ENCODE assay signal across 19 cellular contexts in the genomic region with DNA sequence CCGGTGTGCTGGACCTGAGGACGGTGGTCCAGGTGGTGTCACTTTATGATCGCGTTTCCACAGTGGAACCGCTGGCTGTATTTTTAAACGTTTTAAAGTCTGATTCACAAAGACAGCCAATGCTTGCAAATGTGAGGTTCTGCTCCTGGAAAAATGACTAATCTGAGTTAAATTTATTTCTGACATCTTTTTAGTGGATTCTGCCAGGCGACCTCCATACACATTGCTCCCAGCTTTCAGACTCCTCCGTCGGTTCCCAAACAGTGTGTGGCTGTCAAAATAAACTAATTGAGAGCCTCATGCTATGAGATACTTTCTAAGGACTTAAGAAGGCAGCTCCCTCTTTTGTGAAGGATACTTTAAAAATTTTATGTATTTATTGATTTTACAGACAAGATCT. TPM values are rescaled to one million over a fixed set of nuclear protein-coding genes. Genes with fewer than 3 reads are reported as not detected.
DNase-seq lines count a peak whose midpoint lies in the region; ATAC-seq, FAIRE-seq and TF ChIP-seq lines count a peak whose summit lies in the region.
"Had no signal": no experiment of that assay in that cellular context is flagged by ENCODE, and none has a peak within 500 bp of the region (broad histone marks: within the 10 kb centered on the region; RNA-seq: fewer than 3 reads in every experiment).

No MANE protein-coding gene starts in this region.

- H3K27ac Mint-ChIP-seq in HFFc6 (peak overlapping the region; percentile 53), brain (peak overlapping the region; percentile 97 to 99 (median 98))
- H3K27ac Mint-ChIP-seq: activated CD8-positive, alpha-beta memory T cell treated with anti-CD3 and anti-CD28 coated beads, Interleukin-2, amount 10 ng/mL, durations not matched to agents 7 days and 5 days had no signal

- H3K27me3 Mint-ChIP-seq in HFFc6 (ENCODE audit: insufficient read depth) = peaks cover 5% of the 10 kb centered on the region
- H3K27me3 Mint-ChIP-seq in brain = no peaks in the 10 kb centered on the region

- peaks cover 48% of the 10 kb centered on the region for H3K4me1 ChIP-seq in mesenchymal stem cell (ENCODE audit: control insufficient read depth, insufficient read depth, low read depth, low read length)
- peaks cover 0 to 75% (median 10%) of the 10 kb centered on the region in 3 donors for H3K4me1 ChIP-seq in gastroesophageal sphincter

- no peak overlapping the region for H3K14ac ChIP-seq in mesenchymal stem cell (ENCODE audit: low read length in 2 of 2)

- H3K4me2 ChIP-seq in mesenchymal stem cell (ENCODE audit: low read length, poor library complexity, severe bottlenecking) = peak overlapping the region; percentile 5

- WGBS in mesenchymal stem cell = 74% methylated on average over 6 of the region's 9 CpGs
- WGBS in gastroesophageal sphincter (ENCODE audit: low coverage in 1 of 2), 2 donors = 28 to 34% methylated on average over 7 to 9 of the region's 9 CpGs

- no peak overlapping the region for H2BK15ac ChIP-seq in mesenchymal stem cell (ENCODE audit: low read depth, poor library complexity, severe bottlenecking)

- H2BK12ac ChIP-seq in mesenchymal stem cell (ENCODE audit: low read length in 2 of 2) = no peak overlapping the region

- no peak overlapping the region for H2AFZ ChIP-seq in mesenchymal stem cell (ENCODE audit: low read depth, low read length)

- peak overlapping the region; percentile 63 for H3K9ac ChIP-seq in mesenchymal stem cell (ENCODE audit: low read length)

- no peak overlapping the region for H3K18ac ChIP-seq in mesenchymal stem cell (ENCODE audit: low read depth in 1 of 2, low read length in 2 of 2)

- no peak overlapping the region for H3K4ac ChIP-seq in mesenchymal stem cell (ENCODE audit: low read depth in 1 of 2, low read length in 2 of 2)

- H3K9me3 ChIP-seq in mesenchymal stem cell (ENCODE audit: control insufficient read depth, low read length) (no peaks in the 10 kb centered on the region), gastroesophageal sphincter (no peaks in the 10 kb centered on the region)
- H3K9me3 ChIP-seq: mucosa of descending colon, right atrium auricular region had no signal

- no peaks in the 10 kb centered on the region for H3K36me3 Mint-ChIP-seq in HFFc6 (ENCODE audit: low read depth)
- H3K36me3 Mint-ChIP-seq in brain = no peaks in the 10 kb centered on the region
- H3K36me3 Mint-ChIP-seq: activated CD8-positive, alpha-beta memory T cell treated with anti-CD3 and anti-CD28 coated beads, Interleukin-2, amount 10 ng/mL, durations not matched to agents 7 days and 5 days had no signal

- H3K36me3 ChIP-seq in mesenchymal stem cell (ENCODE audit: control insufficient read depth in 1 of 2, insufficient read depth in 2 of 2, low read depth in 1 of 2, low read length in 2 of 2) (peaks cover 0 to 3% of the 10 kb centered on the region in 2 experiments), gastroesophageal sphincter (no peaks in the 10 kb centered on the region)
- H3K36me3 ChIP-seq: right atrium auricular region had no signal

- H3K27me3 ChIP-seq in mesenchymal stem cell (ENCODE audit: control insufficient read depth in 1 of 2, insufficient read depth in 1 of 2, low read length in 2 of 2) (peaks cover 0 to 5% of the 10 kb centered on the region in 2 experiments), gastroesophageal sphincter (no peaks in the 10 kb centered on the region)
- H3K27me3 ChIP-seq: right atrium auricular region had no signal

- peaks cover 2% of the 10 kb centered on the region for H3K79me1 ChIP-seq in mesenchymal stem cell (replicated peaks; ENCODE audit: low read length, poor library complexity, severe bottlenecking)

- FAIRE-seq in RCC 7860 (lab: Jason Lieb, UNC) = no peak

- H3K27ac ChIP-seq in mesenchymal stem cell (ENCODE audit: low read length, poor library complexity, severe bottlenecking) (no peak overlapping the region), gastroesophageal sphincter (no peak overlapping the region)
- H3K27ac ChIP-seq: right atrium auricular region had no signal

- peak overlapping the region; percentile 52; the same call in 1 of the 2 replicates for H3K4me3 Mint-ChIP-seq in HFFc6
- H3K4me3 Mint-ChIP-seq in brain = peak overlapping the region in 2 of 5 experiments; percentile 61 to 66
- H3K4me3 Mint-ChIP-seq: activated CD8-positive, alpha-beta memory T cell treated with anti-CD3 and anti-CD28 coated beads, Interleukin-2, amount 10 ng/mL, durations not matched to agents 7 days and 5 days had no signal

- DNase-seq in HFFc6 (peak; percentile 48), mesenchymal stem cell (peak; percentile 34), RCC 7860 (ENCODE audit: low spot score) (no peak)
- no peak for DNase-seq in activated T-cell treated with anti-CD3 and anti-CD28 coated beads, Interleukin-2, amount 50 U/mL, for 48 hours
- DNase-seq in activated CD8-positive, alpha-beta memory T cell treated with anti-CD3 and anti-CD28 coated beads, Interleukin-2, amount 50 U/mL, for 4 hours = no peak
- DNase-seq: activated CD4-positive, alpha-beta T cell treated with anti-CD3 and anti-CD28 coated beads for 1 hour; activated CD8-positive, alpha-beta memory T cell treated with anti-CD3 and anti-CD28 coated beads, Interleukin-2, amount 10 ng/mL, durations not matched to agents 7 days and 5 days; activated effector memory CD4-positive, alpha-beta T cell treated with anti-CD3 and anti-CD28 coated beads, Interleukin-2, amount 50 U/mL, for 16 hours; amniotic stem cell; Kasumi-1; mucosa of descending colon; NCI-H2107; NCI-H69; stimulated activated CD4-positive, alpha-beta T cell treated with anti-CD3 and anti-CD28 coated beads, Interleukin-1b, Interleukin-23, amount 100 ng/mL, for 48 hours; T1000 had no signal

- no peak overlapping the region for H2BK5ac ChIP-seq in mesenchymal stem cell (ENCODE audit: low read depth, low read length, poor library complexity, severe bottlenecking)

- no peaks in the 10 kb centered on the region for H3K9me3 Mint-ChIP-seq in HFFc6
- H3K9me3 Mint-ChIP-seq in brain = peaks cover 0 to 4% (median 0%) of the 10 kb centered on the region in 5 experiments

- H3K23ac ChIP-seq in mesenchymal stem cell (ENCODE audit: low read length in 2 of 2) = no peak overlapping the region

- TF ChIP-seq EP300 in gastroesophageal sphincter (IDR thresholded peaks at IDR 0.05) = no peak

- peak overlapping the region in 1 of 2 experiments; percentile 68 for H3K4me3 ChIP-seq in mesenchymal stem cell (ENCODE audit: insufficient read depth in 1 of 2, low read depth in 1 of 2, low read length in 2 of 2)
- no peak overlapping the region for H3K4me3 ChIP-seq in gastroesophageal sphincter
- H3K4me3 ChIP-seq: mucosa of descending colon, right atrium auricular region had no signal

- no peak for TF ChIP-seq CTCF in HFFc6 (IDR thresholded peaks at IDR 0.05)
- TF ChIP-seq CTCF in brain (conservative IDR thresholded peaks at IDR 0.05) = no peak
- no peak for TF ChIP-seq CTCF in gastroesophageal sphincter (IDR thresholded peaks at IDR 0.05)

- H2BK120ac ChIP-seq in mesenchymal stem cell (ENCODE audit: low read depth, low read length) = no peak overlapping the region

- ATAC-seq in gastroesophageal sphincter = no peak
- ATAC-seq: activated CD8-positive, alpha-beta memory T cell treated with anti-CD3 and anti-CD28 coated beads, Interleukin-2, amount 10 ng/mL, durations not matched to agents 7 days and 5 days; left lobe of liver; mucosa of descending colon had no signal

- no peak for TF ChIP-seq POLR2A in gastroesophageal sphincter (IDR thresholded peaks at IDR 0.05)

- H3K4me1 Mint-ChIP-seq in HFFc6 (ENCODE audit: low read depth) = peaks cover 35% of the 10 kb centered on the region
- H3K4me1 Mint-ChIP-seq in brain = peaks cover 89% of the 10 kb centered on the region
- H3K4me1 Mint-ChIP-seq: activated CD8-positive, alpha-beta memory T cell treated with anti-CD3 and anti-CD28 coated beads, Interleukin-2, amount 10 ng/mL, durations not matched to agents 7 days and 5 days had no signal

- H4K8ac ChIP-seq in mesenchymal stem cell (ENCODE audit: low read length) = no peak overlapping the region

- H2AK5ac ChIP-seq in mesenchymal stem cell (ENCODE audit: low read length, severe bottlenecking) = no peak overlapping the region

- no peak overlapping the region for H4K91ac ChIP-seq in mesenchymal stem cell (ENCODE audit: low read length)

RNA-seq across cellular contexts. Expression of a gene that starts 12.7 kb away (rescaled TPM):
- 100 to 1,000 TPM; 117 to 147 (median 123) TPM for total RNA-seq in HFFc6 (2021; fragmentation: NEBNext Ultra II Directional; extraction: Animal tissue kit (Norgen Biotek cat#: 25700))
- 48.7 TPM for polyA plus RNA-seq in brain (ENCODE audit: insufficient read depth, low read depth, low replicate concordance)
- 198 TPM for polyA plus RNA-seq in mesenchymal stem cell (2013, experiment 1 of 2)
- 194 TPM for polyA plus RNA-seq in mesenchymal stem cell (2013, experiment 2 of 2)
- total RNA-seq in gastroesophageal sphincter = 10 to 100 TPM; 11.2 to 29.8 (median 16.9) TPM

Comparison
In these comparisons a context has a peak if more than half of its experiments do, and no peak if none do; other contexts are left out.
1. DNase-seq: peak in HFFc6 (single experiment) and mesenchymal stem cell (single experiment); none in activated T-cell treated with anti-CD3 and anti-CD28 coated beads, Interleukin-2, amount 50 U/mL, for 48 hours (0 of 2), activated CD8-positive, alpha-beta memory T cell treated with anti-CD3 and anti-CD28 coated beads, Interleukin-2, amount 50 U/mL, for 4 hours (single experiment) and RCC 7860 (single experiment).